In the genomic region with DNA sequence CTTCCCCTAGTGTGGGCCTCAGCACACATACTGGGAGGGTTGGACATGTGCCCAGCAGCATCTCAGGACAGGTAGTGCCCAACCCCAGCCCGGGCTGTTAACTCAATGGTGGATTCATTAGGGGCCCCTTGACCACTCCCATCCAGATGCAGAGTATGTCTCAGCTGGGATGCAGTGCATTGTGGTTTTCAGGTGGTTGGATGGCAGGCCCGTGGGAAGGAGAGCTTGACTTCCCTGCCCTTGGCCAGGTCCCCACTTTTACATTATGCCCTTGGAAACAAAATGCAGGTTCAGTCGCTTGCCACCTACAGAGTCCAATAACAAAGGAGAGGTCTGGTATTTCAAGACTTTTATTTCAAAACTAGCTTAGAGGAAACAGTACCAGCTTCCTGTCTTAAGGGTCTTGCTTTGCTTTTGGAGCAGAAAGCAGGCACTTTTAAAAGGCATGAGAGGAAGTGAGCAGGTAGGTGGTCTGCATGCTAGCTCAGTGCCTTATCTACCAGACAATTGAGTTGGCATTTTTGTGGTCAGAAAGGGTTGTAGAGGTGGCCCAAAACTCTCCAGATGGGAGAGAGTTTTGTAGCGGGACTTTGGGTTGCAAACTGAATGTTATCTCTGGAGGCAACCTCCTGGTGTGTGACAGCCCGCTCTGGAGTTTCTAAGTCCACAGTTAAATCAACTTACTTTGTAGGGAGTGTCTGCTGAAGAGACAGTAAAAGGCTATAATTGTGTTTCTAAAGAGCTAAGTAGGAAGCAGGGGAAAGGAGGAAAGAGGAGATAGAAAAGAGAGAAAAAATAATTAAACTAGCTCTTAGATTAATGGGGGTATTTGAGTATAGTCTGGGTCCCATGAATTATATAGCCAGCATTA, we compare ENCODE assay signal across 14 cellular contexts.
"Had no signal": no experiment of that assay in that cellular context is flagged by ENCODE, and none has a peak within 500 bp of the region (broad histone marks: within the 10 kb centered on the region; RNA-seq: fewer than 3 reads in every experiment).

No MANE protein-coding gene starts in this region.

- H3K4me3 Mint-ChIP-seq: activated CD4-positive, alpha-beta memory T cell treated with anti-CD3 and anti-CD28 coated beads for 36 hours; activated naive CD8-positive, alpha-beta T cell treated with anti-CD3 and anti-CD28 coated beads, Interleukin-2, amount 10 ng/mL, durations not matched to agents 7 days and 5 days; activated T-cell treated with anti-CD3 and anti-CD28 coated beads, Interleukin-2, amount 50 U/mL, for 72 hours; stimulated activated naive CD8-positive, alpha-beta T cell treated with anti-CD3 and anti-CD28 coated beads, Interleukin-15, amount 100 ng/mL, for 72 hours; T-helper 2 cell treated with Interferon-gamma antibody and Interleukin-4, amounts not matched to agents 5 μg/mL and 100 μg/mL, for 36 hours had no signal

- H3K27ac ChIP-seq: cardiac muscle cell, colonic mucosa, heart left ventricle, thoracic aorta had no signal

- H3K4me1 Mint-ChIP-seq: activated naive CD8-positive, alpha-beta T cell treated with anti-CD3 and anti-CD28 coated beads, Interleukin-2, amount 10 ng/mL, durations not matched to agents 7 days and 5 days; stimulated activated naive CD8-positive, alpha-beta T cell treated with anti-CD3 and anti-CD28 coated beads, Interleukin-15, amount 100 ng/mL, for 72 hours had no signal

- H3K4me1 ChIP-seq: colonic mucosa, heart left ventricle had no signal

- H3K27me3 ChIP-seq: cardiac muscle cell, colonic mucosa, heart left ventricle had no signal

- H3K9me3 ChIP-seq: colonic mucosa, heart left ventricle, thoracic aorta had no signal

- H3K27ac Mint-ChIP-seq: activated CD4-positive, alpha-beta memory T cell treated with anti-CD3 and anti-CD28 coated beads for 36 hours; activated naive CD8-positive, alpha-beta T cell treated with anti-CD3 and anti-CD28 coated beads, Interleukin-2, amount 10 ng/mL, durations not matched to agents 7 days and 5 days; activated T-cell treated with anti-CD3 and anti-CD28 coated beads, Interleukin-2, amount 50 U/mL, for 72 hours; stimulated activated naive CD8-positive, alpha-beta T cell treated with anti-CD3 and anti-CD28 coated beads, Interleukin-15, amount 100 ng/mL, for 72 hours; T-helper 2 cell treated with Interferon-gamma antibody and Interleukin-4, amounts not matched to agents 5 μg/mL and 100 μg/mL, for 36 hours had no signal

- H3K36me3 ChIP-seq: cardiac muscle cell, colonic mucosa, heart left ventricle, thoracic aorta had no signal

- FAIRE-seq: urothelium cell line had no signal

- DNase-seq: activated CD4-positive, alpha-beta memory T cell treated with anti-CD3 and anti-CD28 coated beads for 36 hours; activated naive CD8-positive, alpha-beta T cell treated with anti-CD3 and anti-CD28 coated beads, Interleukin-2, amount 10 ng/mL, durations not matched to agents 7 days and 5 days; activated T-cell treated with anti-CD3 and anti-CD28 coated beads, Interleukin-2, amount 50 U/mL, for 72 hours; anterior cingulate cortex; colonic mucosa; foreskin melanocyte; heart left ventricle; posterior cingulate gyrus; stimulated activated CD4-positive, alpha-beta T cell treated with anti-CD3 and anti-CD28 coated beads, Interleukin-4, amount 100 ng/mL, for 4 hours; stimulated activated naive CD8-positive, alpha-beta T cell treated with anti-CD3 and anti-CD28 coated beads, Interleukin-15, amount 100 ng/mL, for 72 hours had no signal

- H3K36me3 Mint-ChIP-seq: activated CD4-positive, alpha-beta memory T cell treated with anti-CD3 and anti-CD28 coated beads for 36 hours; activated naive CD8-positive, alpha-beta T cell treated with anti-CD3 and anti-CD28 coated beads, Interleukin-2, amount 10 ng/mL, durations not matched to agents 7 days and 5 days had no signal

- H3K27me3 Mint-ChIP-seq: activated CD4-positive, alpha-beta memory T cell treated with anti-CD3 and anti-CD28 coated beads for 36 hours; activated naive CD8-positive, alpha-beta T cell treated with anti-CD3 and anti-CD28 coated beads, Interleukin-2, amount 10 ng/mL, durations not matched to agents 7 days and 5 days; stimulated activated naive CD8-positive, alpha-beta T cell treated with anti-CD3 and anti-CD28 coated beads, Interleukin-15, amount 100 ng/mL, for 72 hours had no signal

- H3K4me3 ChIP-seq: cardiac muscle cell, colonic mucosa, heart left ventricle, thoracic aorta had no signal
